In genomic region chr6:52634211-52634610, GRCh38 we compare ENCODE assay signal across 33 cellular contexts. TPM values are rescaled to one million over a fixed set of nuclear protein-coding genes. Genes with fewer than 3 reads are reported as not detected.
A peak's percentile ranks its signal among the peaks of the same experiment; 100 is the strongest.
DNase-seq lines count a peak whose midpoint lies in the region; ATAC-seq, FAIRE-seq and TF ChIP-seq lines count a peak whose summit lies in the region.
"Had no signal": no experiment of that assay in that cellular context is flagged by ENCODE, and none has a peak within 500 bp of the region (broad histone marks: within the 10 kb centered on the region; RNA-seq: fewer than 3 reads in every experiment).

No MANE protein-coding gene starts in this region.

- DNase-seq in activated CD4-positive, alpha-beta memory T cell treated with anti-CD3 and anti-CD28 coated beads for 36 hours, result no peak
- no peak for DNase-seq in activated CD4-positive, alpha-beta memory T cell treated with anti-CD3 and anti-CD28 coated beads, Interleukin-2, amount 10 ng/mL, durations not matched to agents 7 days and 5 days
- DNase-seq in IMR-90 (peak; percentile 49), K562 (ENCODE audit: extremely low read depth in 1 of 4, low spot score in 3 of 4) (no peak), pancreas (no peak), HUDEP-2 (lab: John Stamatoyannopoulos, UW; ENCODE audit: unreplicated experiment in 76 of 76) (no peak)
- DNase-seq in stimulated activated CD4-positive, alpha-beta T cell treated with anti-CD3 and anti-CD28 coated beads, Interleukin-2, amount 100 ng/mL, for 24 hours, result no peak
- DNase-seq: activated gamma-delta T cell treated with Interleukin-2 at 50 U/mL for 16 hours; activated naive CD8-positive, alpha-beta T cell treated with anti-CD3 and anti-CD28 coated beads, Interleukin-2, amount 50 U/mL, for 24 hours; DMS79; gastrocnemius medialis; GF-D8; GOT3; naive thymus-derived CD4-positive, alpha-beta T cell; NCI-H1417; NCI-H226; NCI-H526 treated with DMSO at 0.1 percent for 48 hours; nucleus accumbens; Peyer's patch; SHP77; small intestine; stimulated activated CD8-positive, alpha-beta memory T cell treated with anti-CD3 and anti-CD28 coated beads, Interleukin-4, amount 100 ng/mL, for 48 hours; stomach; SW 1271; T-helper 9 cell had no signal

- BruUV-seq in IMR-90 (replicated peaks; lab: Mats Ljungman, UMichigan) (no TSS peak), K562 (replicated peaks; lab: Mats Ljungman, UMichigan) (no TSS peak)

- H3K56ac ChIP-seq in IMR-90 (ENCODE audit: extremely low read depth, insufficient read depth, low read length), result no peak overlapping the region

- H4K5ac ChIP-seq in IMR-90 (ENCODE audit: low read depth, low read length), result no peak overlapping the region

- dilution Hi-C loops in IMR-90 (cut with HindIII; ENCODE audit: low sequenced_read_pairs, unreplicated experiment), result no loop called here

- TF ChIP-seq RAD21 in IMR-90 (IDR thresholded peaks at IDR 0.05; ENCODE audit: low read length), result no peak
- TF ChIP-seq RAD21 in K562 (CRISPR knock-in tag; conservative IDR thresholded peaks at IDR 0.05 in 1 of 2, IDR thresholded peaks at IDR 0.05 in 1 of 2), result no peak

- peak overlapping the region; percentile 39 for H3K27ac Mint-ChIP-seq in activated CD4-positive, alpha-beta memory T cell treated with anti-CD3 and anti-CD28 coated beads for 36 hours
- no peak overlapping the region for H3K27ac Mint-ChIP-seq in activated CD4-positive, alpha-beta memory T cell treated with anti-CD3 and anti-CD28 coated beads, Interleukin-2, amount 10 ng/mL, durations not matched to agents 7 days and 5 days
- H3K27ac Mint-ChIP-seq: activated naive CD8-positive, alpha-beta T cell treated with anti-CD3 and anti-CD28 coated beads, Interleukin-2, amount 50 U/mL, for 24 hours had no signal

- no peak overlapping the region for H2BK120ac ChIP-seq in IMR-90 (ENCODE audit: low read depth, low read length)

- no peaks in the 10 kb centered on the region for H3K79me1 ChIP-seq in IMR-90 (ENCODE audit: low read depth in 1 of 2, low read length in 2 of 2)

- no peak overlapping the region for H2AK9ac ChIP-seq in IMR-90 (replicated peaks; ENCODE audit: low read depth, low read length, poor library complexity)

- H3K9ac ChIP-seq in IMR-90 (ENCODE audit: low read depth, low read length) (no peak overlapping the region), K562 (ENCODE audit: insufficient read depth in 1 of 2, low read depth in 2 of 2, low read length in 2 of 2) (no peak overlapping the region; a peak in 1 of 4 replicates)
- H3K9ac ChIP-seq: KMS-11 had no signal

- no peak overlapping the region for H3K4ac ChIP-seq in IMR-90 (ENCODE audit: low read depth, low read length)

- H4K20me1 ChIP-seq in IMR-90 (ENCODE audit: insufficient read depth, low read length) (no peaks in the 10 kb centered on the region), K562 (replicated peaks; ENCODE audit: control insufficient read depth, insufficient read depth, low read length) (no peaks in the 10 kb centered on the region)

- H3K4me1 Mint-ChIP-seq in activated CD4-positive, alpha-beta memory T cell treated with anti-CD3 and anti-CD28 coated beads for 36 hours (ENCODE audit: low read depth), result peaks cover 18% of the 10 kb centered on the region
- H3K4me1 Mint-ChIP-seq in activated CD4-positive, alpha-beta memory T cell treated with anti-CD3 and anti-CD28 coated beads, Interleukin-2, amount 10 ng/mL, durations not matched to agents 7 days and 5 days, result peaks cover 17% of the 10 kb centered on the region
- H3K4me1 Mint-ChIP-seq: CD14-positive monocyte had no signal

- no peaks in the 10 kb centered on the region for H3K9me3 ChIP-seq in IMR-90 (ENCODE audit: control insufficient read depth, insufficient read depth, low read length)
- no peaks in the 10 kb centered on the region for H3K9me3 ChIP-seq in K562 (replicated peaks; ENCODE audit: control insufficient read depth, insufficient read depth, low read depth, low read length)
- no peaks in the 10 kb centered on the region for H3K9me3 ChIP-seq in pancreas
- H3K9me3 ChIP-seq: gastrocnemius medialis, Peyer's patch, stomach had no signal

- ATAC-seq in IMR-90 (ENCODE audit: low read depth), result no peak; the same call in 1 of the 2 replicates
- no peak for ATAC-seq in K562
- ATAC-seq in pancreas, result no peak
- ATAC-seq in HG02973 (IDR thresholded peaks at IDR 0.05; ENCODE audit: unreplicated experiment), result no peak
- ATAC-seq: gastrocnemius medialis; naive thymus-derived CD4-positive, alpha-beta T cell had no signal

- H3K18ac ChIP-seq in IMR-90 (ENCODE audit: low read depth, low read length), result no peak overlapping the region

- no peaks in the 10 kb centered on the region for H3K9me3 Mint-ChIP-seq in activated CD4-positive, alpha-beta memory T cell treated with anti-CD3 and anti-CD28 coated beads for 36 hours
- H3K9me3 Mint-ChIP-seq in activated CD4-positive, alpha-beta memory T cell treated with anti-CD3 and anti-CD28 coated beads, Interleukin-2, amount 10 ng/mL, durations not matched to agents 7 days and 5 days, result no peaks in the 10 kb centered on the region
- H3K9me3 Mint-ChIP-seq: activated naive CD8-positive, alpha-beta T cell treated with anti-CD3 and anti-CD28 coated beads, Interleukin-2, amount 50 U/mL, for 24 hours; activated T-cell treated with anti-CD3 and anti-CD28 coated beads, Interleukin-2, amount 50 U/mL, for 24 hours; CD14-positive monocyte; naive thymus-derived CD4-positive, alpha-beta T cell had no signal

- TF ChIP-seq CTCF in IMR-90 (conservative IDR thresholded peaks at IDR 0.05; ENCODE audit: low read depth, low read length) (no peak), K562 (IDR thresholded peaks at IDR 0.05 in 2 of 3, conservative IDR thresholded peaks at IDR 0.05 in 1 of 3; ENCODE audit: insufficient read depth in 2 of 3, low read depth in 1 of 3, low read length in 3 of 3) (no peak), pancreas (IDR thresholded peaks at IDR 0.05) (no peak)

- no peak overlapping the region for H2BK20ac ChIP-seq in IMR-90 (ENCODE audit: low read depth, low read length)

- H3K27me3 ChIP-seq in IMR-90 (ENCODE audit: control insufficient read depth, insufficient read depth, low read length) (no peaks in the 10 kb centered on the region), K562 (ENCODE audit: control insufficient read depth in 2 of 2, insufficient read depth in 2 of 2, low read length in 2 of 2) (no peaks in the 10 kb centered on the region), pancreas (no peaks in the 10 kb centered on the region)
- H3K27me3 ChIP-seq: gastrocnemius medialis, Peyer's patch, stomach had no signal

- H3K14ac ChIP-seq in IMR-90 (replicated peaks; ENCODE audit: low read depth, low read length), result no peak overlapping the region

- H3K23ac ChIP-seq in IMR-90 (ENCODE audit: low read depth, low read length), result no peak overlapping the region

- FAIRE-seq in K562 (lab: Jason Lieb, UNC) (no peak), pancreas (lab: Jason Lieb, UNC) (peak; percentile 20)
- FAIRE-seq: endothelial cell of umbilical vein, HTR-8/SVneo, small intestine, urothelium cell line had no signal

- H3K4me1 ChIP-seq in IMR-90 (ENCODE audit: control insufficient read depth, insufficient read depth, low read length) (peaks cover 4% of the 10 kb centered on the region), K562 (replicated peaks in 1 of 2; ENCODE audit: control insufficient read depth in 2 of 2, insufficient read depth in 2 of 2, low read length in 2 of 2) (peaks cover 0 to 4% of the 10 kb centered on the region in 2 experiments; a peak in 1 of 5 replicates), pancreas (no peaks in the 10 kb centered on the region)
- H3K4me1 ChIP-seq: gastrocnemius medialis, Peyer's patch, stomach had no signal

- H3K4me3 ChIP-seq in IMR-90 (ENCODE audit: insufficient read depth, low read depth, low read length) (no peak overlapping the region), K562 (no peak overlapping the region), pancreas (no peak overlapping the region)
- H3K4me3 ChIP-seq: gastrocnemius medialis, lung, Peyer's patch, stomach had no signal

- H4K8ac ChIP-seq in IMR-90 (ENCODE audit: low read depth in 2 of 2, low read length in 2 of 2), result no peak overlapping the region

- H3K9me1 ChIP-seq in IMR-90 (ENCODE audit: insufficient read depth, low read length), result peaks cover 5% of the 10 kb centered on the region
- H3K9me1 ChIP-seq in K562 (ENCODE audit: control insufficient read depth, insufficient read depth, low read length), result no peaks in the 10 kb centered on the region

- WGBS in IMR-90 (ENCODE audit: extremely low coverage in 2 of 2, insufficient read length in 1 of 2), 2 experiments, result no CpG with 5 or more reads among the region's 3 CpGs
- 54% methylated on average over 3 of the region's 3 CpGs for WGBS in K562 (ENCODE audit: insufficient coverage, low coverage, missing lambda C conversion rate)
- WGBS in pancreas, 2 donors, result 53 to 58% methylated on average over 3 of the region's 3 CpGs

- H2AFZ ChIP-seq in IMR-90 (replicated peaks; ENCODE audit: low read length, poor library complexity), result no peak overlapping the region
- H2AFZ ChIP-seq in K562 (ENCODE audit: low read depth, low read length), result no peak overlapping the region

- no peak overlapping the region for H4K91ac ChIP-seq in IMR-90 (ENCODE audit: insufficient read depth, low read depth, low read length)

- POLR2A ChIA-PET in activated CD4-positive, alpha-beta memory T cell treated with anti-CD3 and anti-CD28 coated beads for 36 hours (lab: Charles Lee), result interaction anchor here (0.6 to 0.8 kb wide), 2 partner anchors 14 to 203 kb away, joined by 3 read pairs; no protein-coding TSS in a partner anchor
- POLR2A ChIA-PET in activated CD4-positive, alpha-beta memory T cell treated with anti-CD3 and anti-CD28 coated beads, Interleukin-2, amount 10 ng/mL, durations not matched to agents 7 days and 5 days (lab: Charles Lee), result no interaction called here
- POLR2A ChIA-PET in IMR-90 (lab: Charles Lee; ENCODE audit: unreplicated experiment), result interaction anchor here (0.6 to 1.1 kb wide), 2 partner anchors 38 to 324 kb away, joined by 3 read pairs; no protein-coding TSS in a partner anchor
- POLR2A ChIA-PET in K562 (lab: Yijun Ruan, JAX), result interaction anchor here (0.8 to 1.2 kb wide), 3 partner anchors 9 to 262 kb away, joined by 3 read pairs; no protein-coding TSS in a partner anchor

- intact Hi-C loops in activated CD4-positive, alpha-beta memory T cell treated with anti-CD3 and anti-CD28 coated beads for 36 hours (cut with micrococcal nuclease), result loop anchor here (2.0 kb wide), 1 partner anchor 59 kb away; no protein-coding TSS in a partner anchor
- intact Hi-C loops in IMR-90 (cut with micrococcal nuclease), result loop anchor here (1.0 kb wide), 1 partner anchor 11 kb away; no protein-coding TSS in a partner anchor
- intact Hi-C loops in K562 (cut with micrococcal nuclease), result no loop called here
- intact Hi-C loops in pancreas (cut with DNase I), result no loop called here

- H3K27ac ChIP-seq in IMR-90 (ENCODE audit: insufficient read depth, low read length), result no peak overlapping the region
- no peak overlapping the region for H3K27ac ChIP-seq in K562 (ENCODE audit: extremely low read depth, low read depth, low read length)
- H3K27ac ChIP-seq in pancreas, result no peak overlapping the region
- H3K27ac ChIP-seq: gastrocnemius medialis, KMS-11, Peyer's patch, stomach had no signal

- no peak for TF ChIP-seq EP300 in K562 (IDR thresholded peaks at IDR 0.05; ENCODE audit: low read length)

- H3K27me3 Mint-ChIP-seq in activated CD4-positive, alpha-beta memory T cell treated with anti-CD3 and anti-CD28 coated beads for 36 hours, result peaks cover 2% of the 10 kb centered on the region
- H3K27me3 Mint-ChIP-seq in activated CD4-positive, alpha-beta memory T cell treated with anti-CD3 and anti-CD28 coated beads, Interleukin-2, amount 10 ng/mL, durations not matched to agents 7 days and 5 days, result no peaks in the 10 kb centered on the region

- no peak overlapping the region for H2AK5ac ChIP-seq in IMR-90 (ENCODE audit: low read depth, low read length)

- peak overlapping the region; percentile 75 for H2BK5ac ChIP-seq in IMR-90 (ENCODE audit: low read depth, low read length, poor library complexity, severe bottlenecking)

- H3K36me3 ChIP-seq in IMR-90 (ENCODE audit: control insufficient read depth, insufficient read depth, low read length) (no peaks in the 10 kb centered on the region), K562 (ENCODE audit: control insufficient read depth, insufficient read depth, low read length) (no peaks in the 10 kb centered on the region), pancreas (no peaks in the 10 kb centered on the region)
- H3K36me3 ChIP-seq: gastrocnemius medialis, Peyer's patch, stomach had no signal

- TF ChIP-seq POLR2A in IMR-90 (IDR thresholded peaks at IDR 0.05; ENCODE audit: low read depth, low read length) (no peak), K562 (conservative IDR thresholded peaks at IDR 0.05) (no peak)

- H3K4me2 ChIP-seq in IMR-90 (ENCODE audit: low read depth, low read length), result no peak overlapping the region
- no peak overlapping the region for H3K4me2 ChIP-seq in K562 (ENCODE audit: insufficient read depth, low read length)
- H3K4me2 ChIP-seq: KMS-11 had no signal

- H2BK15ac ChIP-seq in IMR-90 (ENCODE audit: low read depth, low read length), result no peak overlapping the region

- no peaks in the 10 kb centered on the region for H3K79me2 ChIP-seq in K562 (ENCODE audit: control insufficient read depth, insufficient read depth, low read length)

- CTCF ChIA-PET in activated CD4-positive, alpha-beta memory T cell treated with anti-CD3 and anti-CD28 coated beads for 36 hours (lab: Charles Lee), result interaction anchor here (0.9 to 5.0 kb wide), 5 partner anchors 17 to 272 kb away, joined by 3 to 25 read pairs (median 5); partner anchors contain the start of gene PAQR8
- CTCF ChIA-PET in activated CD4-positive, alpha-beta memory T cell treated with anti-CD3 and anti-CD28 coated beads, Interleukin-2, amount 10 ng/mL, durations not matched to agents 7 days and 5 days (lab: Charles Lee), result interaction anchor here (0.6 to 2.9 kb wide), 4 partner anchors 17 to 272 kb away, joined by 3 to 23 read pairs (median 4); partner anchors contain the start of gene PAQR8
- CTCF ChIA-PET in IMR-90 (lab: Yijun Ruan, JAX) (interaction anchor here (0.6 to 2.4 kb wide), 4 partner anchors 16 to 35 kb away, joined by 3 to 10 read pairs (median 4); no protein-coding TSS in a partner anchor), K562 (lab: Yijun Ruan, JAX; ENCODE audit: low intra/inter-chr PET ratio) (no interaction called here)

- no peak overlapping the region for H3K4me3 Mint-ChIP-seq in activated CD4-positive, alpha-beta memory T cell treated with anti-CD3 and anti-CD28 coated beads for 36 hours
- no peak overlapping the region for H3K4me3 Mint-ChIP-seq in activated CD4-positive, alpha-beta memory T cell treated with anti-CD3 and anti-CD28 coated beads, Interleukin-2, amount 10 ng/mL, durations not matched to agents 7 days and 5 days
- H3K4me3 Mint-ChIP-seq: activated naive CD8-positive, alpha-beta T cell treated with anti-CD3 and anti-CD28 coated beads, Interleukin-2, amount 50 U/mL, for 24 hours; activated T-cell treated with anti-CD3 and anti-CD28 coated beads, Interleukin-2, amount 50 U/mL, for 24 hours; CD14-positive monocyte had no signal

- in situ Hi-C loops in IMR-90 (cut with MboI; ENCODE audit: low sequenced_read_pairs) (no loop called here), K562 (cut with MboI) (no loop called here)

- H3K36me3 Mint-ChIP-seq in activated CD4-positive, alpha-beta memory T cell treated with anti-CD3 and anti-CD28 coated beads for 36 hours, result no peaks in the 10 kb centered on the region
- H3K36me3 Mint-ChIP-seq in activated CD4-positive, alpha-beta memory T cell treated with anti-CD3 and anti-CD28 coated beads, Interleukin-2, amount 10 ng/mL, durations not matched to agents 7 days and 5 days (ENCODE audit: low read depth), result no peaks in the 10 kb centered on the region
- H3K36me3 Mint-ChIP-seq: CD14-positive monocyte; naive thymus-derived CD4-positive, alpha-beta T cell had no signal

RNA-seq across cellular contexts. Expression of gene TMEM14A, which starts 36.7 kb away (rescaled TPM):
- total RNA-seq in activated CD4-positive, alpha-beta memory T cell treated with anti-CD3 and anti-CD28 coated beads for 36 hours, result 10 to 100 TPM; 16.8 to 19.3 TPM
- total RNA-seq in activated CD4-positive, alpha-beta memory T cell treated with anti-CD3 and anti-CD28 coated beads, Interleukin-2, amount 10 ng/mL, durations not matched to agents 7 days and 5 days, result 10 to 100 TPM; 20.9 to 23.5 TPM
- 18.5 and 58.3 TPM in 2 replicates for total RNA-seq in IMR-90 (2012; rRNA removed)
- polyA plus RNA-seq in IMR-90 (2012; rRNA removed), result 20.9 and 25.1 TPM in 2 replicates
- 14.7 and 19.9 TPM in 2 replicates for polyA plus RNA-seq in IMR-90 (2012; cell fraction: cytosol; rRNA removed)
- 4.0 and 13.8 TPM in 2 replicates for polyA plus RNA-seq in IMR-90 (2012; cell fraction: nucleus; rRNA removed; ENCODE audit: low replicate concordance)
- total RNA-seq in K562 (2011; cell fraction: chromatin; rRNA removed; ENCODE audit: low replicate concordance), result 0.86 and 3.8 TPM in 2 replicates
- 2.8 and 2.9 TPM in 2 replicates for total RNA-seq in K562 (2011; cell fraction: nucleolus; rRNA removed)
- total RNA-seq in K562 (2011; cell fraction: nucleoplasm; rRNA removed), result 3.7 and 5.0 TPM in 2 replicates
- total RNA-seq in K562 (2014; rRNA removed), result 3.5 and 5.4 TPM in 2 replicates
- 9.5 and 10.2 TPM in 2 replicates for total RNA-seq in K562 (2014; rRNA removed; fragmentation: Illumina TruSeq; extraction: Trizol)
- 8.5 and 10.0 TPM in 2 replicates for total RNA-seq in K562 (2015; rRNA removed; fragmentation: Illumina TruSeq; extraction: Trizol)
- 7.4 and 8.1 TPM in 2 replicates for total RNA-seq in K562 (2021)
- 6.1 and 10.7 TPM in 2 replicates for polyA plus RNA-seq in K562 (2011; rRNA removed)
- polyA plus RNA-seq in K562 (2011; cell fraction: cytosol; rRNA removed), result 5.5 and 5.7 TPM in 2 replicates
- polyA plus RNA-seq in K562 (2011; cell fraction: nucleus; rRNA removed), result 1.1 and 2.0 TPM in 2 replicates
- 8.5 and 11.2 TPM in 2 replicates for polyA plus RNA-seq in K562 (2012)
- polyA plus RNA-seq in K562 (2014; fragmentation: Illumina TruSeq; extraction: Trizol), result 6.1 and 6.9 TPM in 2 replicates
- 10 to 100 TPM; 32.5 to 43.3 TPM for polyA plus RNA-seq in K562 (2014; fragmentation: Nextera tagmentation; extraction: Ambion mirVana)
- polyA plus RNA-seq in K562 (2014; rRNA removed), result 6.2 and 8.0 TPM in 2 replicates
- 1.8 and 3.7 TPM in 2 replicates for polyA minus RNA-seq in K562 (2011; rRNA and poly(A)+ RNA removed)
- 1.4 and 3.5 TPM in 2 replicates for polyA minus RNA-seq in K562 (2011; cell fraction: cytosol; rRNA and poly(A)+ RNA removed)
- polyA minus RNA-seq in K562 (2011; cell fraction: nucleus; rRNA and poly(A)+ RNA removed), result 0.67 and 1.1 TPM in 2 replicates
- 10 to 100 TPM; 12.4 to 24.4 (median 17.3) TPM for total RNA-seq in pancreas
- 10 to 100 TPM; 15.9 to 29.6 TPM for polyA plus RNA-seq in pancreas

RNA-seq across cellular contexts. Expression of gene TRAM2, which starts 57.4 kb away (rescaled TPM):
- 1 to 10 TPM; 2.4 to 2.6 TPM for total RNA-seq in activated CD4-positive, alpha-beta memory T cell treated with anti-CD3 and anti-CD28 coated beads for 36 hours
- 1 to 10 TPM; 5.7 to 6.5 TPM for total RNA-seq in activated CD4-positive, alpha-beta memory T cell treated with anti-CD3 and anti-CD28 coated beads, Interleukin-2, amount 10 ng/mL, durations not matched to agents 7 days and 5 days
- total RNA-seq in IMR-90 (2012; rRNA removed) (77.2 and 81.1 TPM in 2 replicates), K562 (2014; rRNA removed) (7.4 and 8.5 TPM in 2 replicates), K562 (2014; rRNA removed; fragmentation: Illumina TruSeq; extraction: Trizol) (8.4 and 8.9 TPM in 2 replicates), K562 (2015; rRNA removed; fragmentation: Illumina TruSeq; extraction: Trizol) (10.7 and 11.0 TPM in 2 replicates), K562 (2021) (10.8 and 13.3 TPM in 2 replicates), pancreas (10 to 100 TPM in 1 of 6 donors, 1 to 10 TPM in 5; 3.9 to 11.2 (median 6.1) TPM)
- polyA plus RNA-seq in IMR-90 (2012; rRNA removed) (94.2 and 95.7 TPM in 2 replicates), K562 (2011; rRNA removed) (6.1 and 10.1 TPM in 2 replicates), K562 (2014; fragmentation: Illumina TruSeq; extraction: Trizol) (11.6 and 12.8 TPM in 2 replicates), K562 (2014; fragmentation: Nextera tagmentation; extraction: Ambion mirVana) (1 to 10 TPM; 2.6 to 2.8 TPM), K562 (2014; rRNA removed) (8.9 and 10.3 TPM in 2 replicates), pancreas (1 to 10 TPM; 1.9 to 3.2 TPM)
- polyA plus RNA-seq in IMR-90 (2012; cell fraction: cytosol; rRNA removed), result 51.8 and 52.7 TPM in 2 replicates
- polyA plus RNA-seq in IMR-90 (2012; cell fraction: nucleus; rRNA removed; ENCODE audit: low replicate concordance), result 86.8 and 207 TPM in 2 replicates
- 13.0 and 21.5 TPM in 2 replicates for total RNA-seq in K562 (2011; cell fraction: chromatin; rRNA removed; ENCODE audit: low replicate concordance)
- 14.6 and 17.2 TPM in 2 replicates for total RNA-seq in K562 (2011; cell fraction: nucleolus; rRNA removed)
- total RNA-seq in K562 (2011; cell fraction: nucleoplasm; rRNA removed), result 18.0 and 28.9 TPM in 2 replicates
- 6.4 and 8.7 TPM in 2 replicates for polyA plus RNA-seq in K562 (2011; cell fraction: cytosol; rRNA removed)
- polyA plus RNA-seq in K562 (2011; cell fraction: nucleus; rRNA removed), result 11.1 and 17.8 TPM in 2 replicates
- 8.4 and 10.0 TPM in 2 replicates for polyA plus RNA-seq in K562 (2012)
- polyA minus RNA-seq in K562 (2011; rRNA and poly(A)+ RNA removed), result 5.8 and 10.5 TPM in 2 replicates
- 4.6 and 7.9 TPM in 2 replicates for polyA minus RNA-seq in K562 (2011; cell fraction: cytosol; rRNA and poly(A)+ RNA removed)
- polyA minus RNA-seq in K562 (2011; cell fraction: nucleus; rRNA and poly(A)+ RNA removed), result 5.3 TPM in 2 replicates

Comparison
In these comparisons a context has a peak if more than half of its experiments do, and no peak if none do; other contexts are left out.
1. intact Hi-C loops: an anchor here in activated CD4-positive, alpha-beta memory T cell treated with anti-CD3 and anti-CD28 coated beads for 36 hours (2.0 kb wide) and IMR-90 (1.0 kb wide); none called in K562 and pancreas.